In genomic region chr19:16429066-16429758, GRCh38 we compare ENCODE assay signal across 10 cellular contexts. TPM values are rescaled to one million over a fixed set of nuclear protein-coding genes. Genes with fewer than 3 reads are reported as not detected.
A peak's percentile ranks its signal among the peaks of the same experiment; 100 is the strongest.
DNase-seq lines count a peak whose midpoint lies in the region; ATAC-seq, FAIRE-seq and TF ChIP-seq lines count a peak whose summit lies in the region.
"Had no signal": no experiment of that assay in that cellular context is flagged by ENCODE, and none has a peak within 500 bp of the region (broad histone marks: within the 10 kb centered on the region; RNA-seq: fewer than 3 reads in every experiment).

No MANE protein-coding gene starts in this region.

- no peak overlapping the region for H3K4me3 Mint-ChIP-seq in activated T-cell treated with anti-CD3 and anti-CD28 coated beads, Interleukin-2, amount 50 U/mL, for 24 hours

- TF ChIP-seq POLR2A in body of pancreas (IDR thresholded peaks at IDR 0.05) = no peak

- H3K4me1 ChIP-seq in body of pancreas = no peaks in the 10 kb centered on the region
- H3K4me1 ChIP-seq in small intestine (ENCODE audit: control insufficient read depth in 2 of 2, insufficient read depth in 1 of 2, low read depth in 1 of 2, low read length in 1 of 2) = no peaks in the 10 kb centered on the region

- no peaks in the 10 kb centered on the region for H3K9me3 ChIP-seq in body of pancreas
- no peaks in the 10 kb centered on the region for H3K9me3 ChIP-seq in small intestine (ENCODE audit: control insufficient read depth, low read depth)

- TF ChIP-seq CTCF in body of pancreas (IDR thresholded peaks at IDR 0.05) = no peak

- peaks cover 13% of the 10 kb centered on the region for H3K4me1 Mint-ChIP-seq in activated T-cell treated with anti-CD3 and anti-CD28 coated beads, Interleukin-2, amount 50 U/mL, for 24 hours (ENCODE audit: low read depth)

- H3K27ac Mint-ChIP-seq in activated T-cell treated with anti-CD3 and anti-CD28 coated beads, Interleukin-2, amount 50 U/mL, for 24 hours = peak overlapping the region; percentile 57

- H3K9me3 Mint-ChIP-seq in activated T-cell treated with anti-CD3 and anti-CD28 coated beads, Interleukin-2, amount 50 U/mL, for 24 hours = no peaks in the 10 kb centered on the region

- intact Hi-C loops in body of pancreas (cut with DNase I) = no loop called here

- WGBS in body of pancreas, 2 donors = 51% methylated on average over 12 of the region's 13 CpGs; no CpG with 5 or more reads in 1 of the 2 donors
- 70 to 78% (median 72%) methylated on average over 13 of the region's 13 CpGs for WGBS in small intestine, 3 donors

- peak; percentile 33 for ATAC-seq in body of pancreas

- H3K4me3 ChIP-seq in body of pancreas (no peak overlapping the region), small intestine (ENCODE audit: low read depth in 1 of 2, low read length in 2 of 2) (no peak overlapping the region)

- H3K27me3 Mint-ChIP-seq in activated T-cell treated with anti-CD3 and anti-CD28 coated beads, Interleukin-2, amount 50 U/mL, for 24 hours = no peaks in the 10 kb centered on the region

- no peak for DNase-seq in activated T-cell treated with anti-CD3 and anti-CD28 coated beads, Interleukin-2, amount 50 U/mL, for 24 hours
- DNase-seq in activated T-cell treated with anti-CD3 and anti-CD28 coated beads, Interleukin-2, amount 50 U/mL, for 1 hour = no peak
- DNase-seq in body of pancreas = peak; percentile 27 to 62 (median 55)
- peak; percentile 13 for DNase-seq in left kidney (ENCODE audit: low read depth, low spot score)
- no peak for DNase-seq in NCI-H187 treated with DMSO at 0.1 percent for 48 hours (lab: John Stamatoyannopoulos, UW)
- no peak for DNase-seq in NCI-H526 (lab: John Stamatoyannopoulos, UW)
- no peak for DNase-seq in small intestine
- DNase-seq: activated naive CD4-positive, alpha-beta T cell treated with Interleukin-2 at 50 U/mL for 16 hours had no signal

- H3K36me3 ChIP-seq in body of pancreas (replicated peaks in 1 of 2; ENCODE audit: insufficient read depth in 1 of 2, low read depth in 2 of 2) (peaks cover 0 to 18% of the 10 kb centered on the region in 2 donors), small intestine (ENCODE audit: control insufficient read depth in 2 of 2, insufficient read depth in 2 of 2, low read length in 2 of 2) (peaks cover 8 to 9% of the 10 kb centered on the region in 2 donors)

- H3K27ac ChIP-seq in body of pancreas (no peak overlapping the region), temporal lobe (ENCODE audit: low read depth, low read length) (peak overlapping the region; percentile 48), small intestine (ENCODE audit: low read depth in 1 of 2, low read length in 1 of 2) (no peak overlapping the region)

- H3K27me3 ChIP-seq in body of pancreas = no peaks in the 10 kb centered on the region
- no peaks in the 10 kb centered on the region for H3K27me3 ChIP-seq in small intestine (ENCODE audit: control insufficient read depth in 2 of 2, insufficient read depth in 2 of 2, low read length in 2 of 2)

- H3K36me3 Mint-ChIP-seq in activated T-cell treated with anti-CD3 and anti-CD28 coated beads, Interleukin-2, amount 50 U/mL, for 24 hours (ENCODE audit: low read depth) = peaks cover 77% of the 10 kb centered on the region

- FAIRE-seq in small intestine (lab: Jason Lieb, UNC) = no peak
- FAIRE-seq: frontal cortex had no signal

RNA-seq across cellular contexts. Expression of gene EPS15L1, which starts 42.6 kb away (rescaled TPM):
- total RNA-seq in body of pancreas = 10 to 100 TPM in 1 of 2 donors, 1 to 10 TPM in 1; 9.1 to 20.8 TPM
- total RNA-seq in temporal lobe = 16.2 TPM
- polyA plus RNA-seq in small intestine = 10 to 100 TPM; 14.3 to 16.0 (median 15.0) TPM

Comparison
In these comparisons a context has a peak if more than half of its experiments do, and no peak if none do; other contexts are left out.
1. DNase-seq: peak in body of pancreas (4 of 4) and left kidney (single experiment); none in activated T-cell treated with anti-CD3 and anti-CD28 coated beads, Interleukin-2, amount 50 U/mL, for 24 hours (single experiment), activated T-cell treated with anti-CD3 and anti-CD28 coated beads, Interleukin-2, amount 50 U/mL, for 1 hour (single experiment), NCI-H187 treated with DMSO at 0.1 percent for 48 hours (single experiment), NCI-H526 (0 of 2) and small intestine (single experiment).